19 cellular contexts compared by ENCODE assay signal in the genomic region with DNA sequence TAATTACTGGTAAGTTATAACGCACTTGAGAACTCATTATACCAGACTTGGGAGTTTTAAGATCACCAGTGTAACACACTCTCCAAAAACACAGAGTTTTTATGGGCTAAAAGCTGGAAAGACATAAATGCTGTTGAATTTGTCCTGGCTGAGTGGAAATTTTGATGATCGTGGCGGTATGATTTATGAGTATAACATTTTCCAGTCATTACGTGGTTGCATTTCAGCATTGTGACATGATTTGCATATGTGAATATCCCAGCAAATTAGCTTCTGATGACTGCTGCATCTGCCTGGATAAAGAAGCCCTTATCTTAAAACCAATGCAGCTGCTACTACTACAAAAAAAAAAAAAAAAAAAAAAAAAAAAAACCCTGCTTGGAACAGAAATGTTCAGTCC.
DNase-seq lines count a peak whose midpoint lies in the region; ATAC-seq and TF ChIP-seq lines count a peak whose summit lies in the region.
"Had no signal": no experiment of that assay in that cellular context is flagged by ENCODE, and none has a peak within 500 bp of the region (broad histone marks: within the 10 kb centered on the region; RNA-seq: fewer than 3 reads in every experiment).

No MANE protein-coding gene starts in this region.

- intact Hi-C loops in sciatic nerve (cut with DNase I) = no loop called here

- H3K27ac Mint-ChIP-seq in T-helper 17 cell = no peak overlapping the region
- H3K27ac Mint-ChIP-seq: HFFc6 had no signal

- no peak overlapping the region for H3K4me3 ChIP-seq in AG09309 (ENCODE audit: control insufficient read depth, low read depth, low read length)
- H3K4me3 ChIP-seq: BLaER1, K562 had no signal

- no peaks in the 10 kb centered on the region for H3K27me3 Mint-ChIP-seq in T-helper 17 cell

- peak; percentile 52 for DNase-seq in AG09309 (ENCODE audit: low read depth)
- peak; percentile 14 for DNase-seq in ELR (ENCODE audit: low read depth)
- DNase-seq in NCI-H1048 (lab: John Stamatoyannopoulos, UW) = peak; percentile 53
- peak; percentile 10 for DNase-seq in amniotic epithelial cell (ENCODE audit: low read depth)
- no peak for DNase-seq in NCI-H2227 treated with DMSO at 0.1 percent for 48 hours (lab: John Stamatoyannopoulos, UW)
- no peak for DNase-seq in T-helper 17 cell
- no peak for DNase-seq in sciatic nerve (ENCODE audit: low spot score)
- DNase-seq in stimulated activated CD8-positive, alpha-beta memory T cell treated with anti-CD3 and anti-CD28 coated beads, Interleukin-4, amount 100 ng/mL, for 48 hours = no peak
- DNase-seq: DMS 273 treated with DMSO at 0.1 percent for 48 hours, GOT3, HFFc6, NCI-H1092, NCI-H2029 treated with DMSO at 0.1 percent for 48 hours, NCI-H345, NCI-H748 treated with DMSO at 0.1 percent for 48 hours, SHP77 treated with DMSO at 0.1 percent for 48 hours had no signal

- H3K9me3 ChIP-seq in T-helper 17 cell (ENCODE audit: control insufficient read depth, low read length, poor library complexity, severe bottlenecking) = no peaks in the 10 kb centered on the region
- H3K9me3 ChIP-seq: BLaER1 had no signal

- no peaks in the 10 kb centered on the region for H3K4me1 Mint-ChIP-seq in T-helper 17 cell

- H3K4me3 Mint-ChIP-seq in T-helper 17 cell = no peak overlapping the region
- H3K4me3 Mint-ChIP-seq: HFFc6 had no signal

- no peaks in the 10 kb centered on the region for H3K36me3 Mint-ChIP-seq in T-helper 17 cell (ENCODE audit: low read depth)

- no peak for TF ChIP-seq CTCF in AG09309 (IDR thresholded peaks at IDR 0.05; ENCODE audit: control insufficient read depth, insufficient read depth, low read depth, low read length, missing control alignments)

- ATAC-seq in T-helper 17 cell (no peak), sciatic nerve (no peak)
- ATAC-seq: K562, Panc1 had no signal

Comparison
In these comparisons a context has a peak if more than half of its experiments do, and no peak if none do; other contexts are left out.
1. DNase-seq: peak in AG09309 (single experiment), ELR (single experiment), NCI-H1048 (single experiment) and amniotic epithelial cell (single experiment); none in NCI-H2227 treated with DMSO at 0.1 percent for 48 hours (single experiment), T-helper 17 cell (0 of 3), sciatic nerve (single experiment) and stimulated activated CD8-positive, alpha-beta memory T cell treated with anti-CD3 and anti-CD28 coated beads, Interleukin-4, amount 100 ng/mL, for 48 hours (single experiment).